17 cellular contexts compared by ENCODE assay signal in the genomic region with DNA sequence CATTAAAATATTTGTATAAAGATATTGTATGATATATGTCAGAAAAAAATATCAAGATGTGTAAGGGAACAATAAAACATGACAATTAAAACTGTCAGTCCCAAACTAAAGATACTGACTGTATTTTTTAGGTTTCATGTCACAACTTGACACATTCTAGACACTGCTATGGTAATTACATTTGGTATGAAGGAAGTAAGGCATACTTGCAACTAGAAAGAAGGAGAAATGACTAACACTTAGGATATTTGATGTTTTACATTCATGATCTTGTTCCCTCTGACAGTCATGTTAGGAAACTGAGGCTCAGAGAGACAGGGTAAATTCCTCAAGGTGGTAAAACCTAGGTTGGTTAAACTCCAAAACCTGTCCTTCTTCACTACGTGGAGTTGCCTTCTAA.
"Had no signal": no experiment of that assay in that cellular context is flagged by ENCODE, and none has a peak within 500 bp of the region (broad histone marks: within the 10 kb centered on the region; RNA-seq: fewer than 3 reads in every experiment).

No MANE protein-coding gene starts in this region.

- H3K4me2 ChIP-seq: smooth muscle cell had no signal

- ATAC-seq: activated CD4-positive, alpha-beta T cell treated with anti-CD3 and anti-CD28 coated beads for 36 hours; activated CD8-positive, alpha-beta memory T cell treated with anti-CD3 and anti-CD28 coated beads, Interleukin-2, amount 10 ng/mL, durations not matched to agents 7 days and 5 days; heart left ventricle; left lung; mucosa of descending colon; naive thymus-derived CD4-positive, alpha-beta T cell; stimulated activated naive CD8-positive, alpha-beta T cell treated with anti-CD3 and anti-CD28 coated beads, Interleukin-15, Interleukin-2, amounts not matched to agents 100 U/mL and 50 U/mL, for 24 hours had no signal

- H3K9me3 ChIP-seq: heart left ventricle, left lung, mucosa of descending colon, testis, upper lobe of left lung had no signal

- H3K4me1 ChIP-seq: left lung, testis had no signal

- H3K36me3 ChIP-seq: heart left ventricle, left lung, upper lobe of left lung had no signal

- DNase-seq: activated CD4-positive, alpha-beta memory T cell treated with anti-CD3 and anti-CD28 coated beads for 36 hours; activated CD4-positive, alpha-beta T cell treated with anti-CD3 and anti-CD28 coated beads for 36 hours; activated CD8-positive, alpha-beta memory T cell treated with anti-CD3 and anti-CD28 coated beads, Interleukin-2, amount 10 ng/mL, durations not matched to agents 7 days and 5 days; activated naive CD4-positive, alpha-beta T cell treated with anti-CD3 and anti-CD28 coated beads, Interleukin-2, amount 10 ng/mL, durations not matched to agents 7 days and 5 days; activated T-cell treated with anti-CD3 and anti-CD28 coated beads, Interleukin-2, amount 50 U/mL, for 1 hour; effector CD4-positive, alpha-beta T cell; heart left ventricle; immature natural killer cell; left lung; mucosa of descending colon; naive thymus-derived CD4-positive, alpha-beta T cell; stimulated activated naive CD8-positive, alpha-beta T cell treated with anti-CD3 and anti-CD28 coated beads, Interleukin-15, Interleukin-2, amounts not matched to agents 100 U/mL and 50 U/mL, for 24 hours; testis; upper lobe of left lung had no signal

- H3K4me3 ChIP-seq: coronary artery, heart left ventricle, left lung, mucosa of descending colon, smooth muscle cell, testis, upper lobe of left lung had no signal

- H3K27me3 ChIP-seq: heart left ventricle, left lung, testis, upper lobe of left lung had no signal

- FAIRE-seq: endothelial cell of umbilical vein had no signal

- H3K27ac ChIP-seq: coronary artery, left lung, testis, upper lobe of left lung had no signal
